In the genomic region with DNA sequence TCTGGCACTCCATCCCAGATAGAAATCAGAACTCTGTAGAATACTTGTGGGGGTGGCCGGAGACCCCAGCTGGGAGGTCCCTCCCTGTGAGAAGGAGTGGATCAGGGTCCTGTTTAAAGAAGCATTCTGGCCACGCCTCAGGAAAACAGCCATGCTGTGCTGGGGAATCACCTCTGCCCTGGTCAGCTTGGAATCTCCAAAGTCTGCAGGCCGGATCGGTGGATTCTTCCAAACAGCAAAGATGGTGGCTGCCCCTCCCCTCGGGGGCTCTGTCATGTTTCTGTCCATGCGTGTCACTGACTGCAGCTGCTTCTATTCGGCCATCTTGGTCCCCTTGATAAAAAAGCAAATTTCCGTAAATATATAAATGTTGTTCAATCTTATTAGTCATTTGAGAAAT, we compare ENCODE assay signal across 8 cellular contexts.
"Had no signal": no experiment of that assay in that cellular context is flagged by ENCODE, and none has a peak within 500 bp of the region (broad histone marks: within the 10 kb centered on the region; RNA-seq: fewer than 3 reads in every experiment).

No MANE protein-coding gene starts in this region.

- H3K27ac ChIP-seq: HL-60 had no signal

- DNase-seq: GOT3, H9, HCEC 1CT, KBM-7 had no signal

- H3K27me3 Mint-ChIP-seq: IgD-negative memory B cell had no signal

- H3K4me3 Mint-ChIP-seq: H9, IgD-negative memory B cell had no signal

- FAIRE-seq: H54, HepG2 had no signal

- H3K36me3 Mint-ChIP-seq: IgD-negative memory B cell had no signal

- H3K9me3 Mint-ChIP-seq: H9 had no signal

- H3K4me1 Mint-ChIP-seq: H9, IgD-negative memory B cell had no signal

- ATAC-seq: HepG2 had no signal

- H3K27ac Mint-ChIP-seq: H9, IgD-negative memory B cell had no signal
